ENCODE assay signal across 25 cellular contexts in genomic region chr21:27817902-27818623, GRCh38.
A peak's percentile ranks its signal among the peaks of the same experiment; 100 is the strongest.
DNase-seq lines count a peak whose midpoint lies in the region; ATAC-seq, FAIRE-seq and TF ChIP-seq lines count a peak whose summit lies in the region.
"Had no signal": no experiment of that assay in that cellular context is flagged by ENCODE, and none has a peak within 500 bp of the region (broad histone marks: within the 10 kb centered on the region; RNA-seq: fewer than 3 reads in every experiment).

No MANE protein-coding gene starts in this region.

- H3K4me1 ChIP-seq in HepG2 (ENCODE audit: insufficient read depth, low read length) (no peaks in the 10 kb centered on the region), right lobe of liver (no peaks in the 10 kb centered on the region), mesenchymal stem cell (ENCODE audit: control insufficient read depth, insufficient read depth, low read depth, low read length) (peaks cover 2% of the 10 kb centered on the region), gastrocnemius medialis (peaks cover 7 to 17% of the 10 kb centered on the region in 2 donors)
- H3K4me1 ChIP-seq: neural progenitor cell, prostate gland had no signal

- no peaks in the 10 kb centered on the region for H3K36me3 ChIP-seq in HepG2 (replicated peaks in 1 of 2; ENCODE audit: control insufficient read depth in 1 of 2, insufficient read depth in 2 of 2, low read length in 2 of 2)
- no peaks in the 10 kb centered on the region for H3K36me3 ChIP-seq in right lobe of liver
- H3K36me3 ChIP-seq in mesenchymal stem cell (ENCODE audit: control insufficient read depth in 1 of 2, insufficient read depth in 2 of 2, low read depth in 1 of 2, low read length in 2 of 2), result no peaks in the 10 kb centered on the region
- no peaks in the 10 kb centered on the region for H3K36me3 ChIP-seq in gastrocnemius medialis
- H3K36me3 ChIP-seq: neural progenitor cell, prostate gland, thyroid gland had no signal

- H3K9me3 ChIP-seq in HepG2 (ENCODE audit: low read length) (peaks cover 92% of the 10 kb centered on the region), right lobe of liver (no peaks in the 10 kb centered on the region), mesenchymal stem cell (ENCODE audit: control insufficient read depth, low read length) (no peaks in the 10 kb centered on the region), gastrocnemius medialis (no peaks in the 10 kb centered on the region)
- H3K9me3 ChIP-seq: prostate gland, thyroid gland had no signal

- H3K9ac ChIP-seq in HepG2 (ENCODE audit: insufficient read depth, low read depth, low read length), result no peak overlapping the region
- no peak overlapping the region for H3K9ac ChIP-seq in mesenchymal stem cell (ENCODE audit: low read length)
- H3K9ac ChIP-seq: neural progenitor cell had no signal

- under 1% methylated on average over 5 of the region's 5 CpGs for WGBS in HepG2 (ENCODE audit: low lambda C conversion rate)
- WGBS in right lobe of liver (ENCODE audit: insufficient coverage, low coverage, low lambda C conversion rate, missing lambda C conversion rate), result 84% methylated on average over 5 of the region's 5 CpGs
- WGBS in mesenchymal stem cell, result 88% methylated on average over 5 of the region's 5 CpGs

- H2BK120ac ChIP-seq in mesenchymal stem cell (ENCODE audit: low read depth, low read length), result no peak overlapping the region

- TF ChIP-seq CTCF in HepG2 (CRISPR knock-in tag; IDR thresholded peaks at IDR 0.05) (no peak), right lobe of liver (IDR thresholded peaks at IDR 0.05) (no peak), gastrocnemius medialis (IDR thresholded peaks at IDR 0.05 in 4 of 5, conservative IDR thresholded peaks at IDR 0.05 in 1 of 5) (no peak)

- no peaks in the 10 kb centered on the region for H4K20me1 ChIP-seq in HepG2 (ENCODE audit: insufficient read depth, low read length)

- H3K4ac ChIP-seq in mesenchymal stem cell (ENCODE audit: low read depth in 1 of 2, low read length in 2 of 2), result no peak overlapping the region

- CTCF ChIA-PET in HepG2 (lab: Yijun Ruan, JAX; ENCODE audit: low intra/inter-chr PET ratio, low total read pairs), result no interaction called here

- no peak overlapping the region for H3K27ac Mint-ChIP-seq in activated T-helper 17 cell treated with anti-CD3 and anti-CD28 coated beads, Interleukin-2, amount 50 U/mL, for 72 hours
- no peak overlapping the region for H3K27ac Mint-ChIP-seq in stimulated activated naive CD8-positive, alpha-beta T cell treated with anti-CD3 and anti-CD28 coated beads, Interleukin-15, amount 100 ng/mL, for 72 hours
- H3K27ac Mint-ChIP-seq: activated naive CD8-positive, alpha-beta T cell treated with anti-CD3 and anti-CD28 coated beads for 36 hours; B cell; GM23338; immature natural killer cell; neural progenitor cell; WTC11 had no signal

- TF ChIP-seq EP300 in HepG2 (IDR thresholded peaks at IDR 0.05; ENCODE audit: low read depth in 2 of 2, low read length in 2 of 2) (no peak), HepG2 (CRISPR knock-in tag; IDR thresholded peaks at IDR 0.05; ENCODE audit: borderline replicate concordance) (no peak)

- no peak overlapping the region for H3K18ac ChIP-seq in mesenchymal stem cell (ENCODE audit: low read depth in 1 of 2, low read length in 2 of 2)

- H3K27me3 ChIP-seq in HepG2 (ENCODE audit: control insufficient read depth in 1 of 2, insufficient read depth in 2 of 2, low read length in 2 of 2) (no peaks in the 10 kb centered on the region), right lobe of liver (no peaks in the 10 kb centered on the region), mesenchymal stem cell (ENCODE audit: control insufficient read depth in 1 of 2, insufficient read depth in 1 of 2, low read length in 2 of 2) (no peaks in the 10 kb centered on the region), gastrocnemius medialis (no peaks in the 10 kb centered on the region)
- H3K27me3 ChIP-seq: neural progenitor cell, thyroid gland had no signal

- H2AK5ac ChIP-seq in mesenchymal stem cell (ENCODE audit: low read length, severe bottlenecking), result no peak overlapping the region

- in situ Hi-C loops in HepG2 (cut with HindIII; ENCODE audit: extremely low pct_ligation_motif_present, low pct_unique_long_range_greater_than_20kb), result no loop called here
- in situ Hi-C loops in gastrocnemius medialis (cut with MboI; ENCODE audit: low sequenced_read_pairs in 4 of 4), result no loop called here

- H2BK15ac ChIP-seq in mesenchymal stem cell (ENCODE audit: low read depth, poor library complexity, severe bottlenecking), result no peak overlapping the region

- no peak for ATAC-seq in HepG2
- no peak for ATAC-seq in right lobe of liver
- ATAC-seq in gastrocnemius medialis, result peak; percentile 39 to 89
- ATAC-seq in activated T-helper 17 cell treated with anti-CD3 and anti-CD28 coated beads, Interleukin-2, amount 50 U/mL, for 72 hours (replicated peaks), result no peak
- ATAC-seq in stimulated activated naive CD8-positive, alpha-beta T cell treated with anti-CD3 and anti-CD28 coated beads, Interleukin-15, amount 100 ng/mL, for 72 hours, result no peak
- no peak for ATAC-seq in GM18867 (IDR thresholded peaks at IDR 0.05; ENCODE audit: unreplicated experiment)
- ATAC-seq: GM23338, left lobe of liver, WTC11 had no signal

- H3K27ac ChIP-seq in HepG2 (ENCODE audit: extremely low read length, insufficient read depth, low read length), result no peak overlapping the region
- H3K27ac ChIP-seq in right lobe of liver, result no peak overlapping the region
- peak overlapping the region; percentile 45 for H3K27ac ChIP-seq in mesenchymal stem cell (ENCODE audit: low read length, poor library complexity, severe bottlenecking)
- peak overlapping the region in 3 of 4 donors; percentile 43 to 50 (median 46) for H3K27ac ChIP-seq in gastrocnemius medialis
- H3K27ac ChIP-seq: neural progenitor cell, PC-9, thyroid gland had no signal

- BruUV-seq in HepG2 (replicated peaks; lab: Mats Ljungman, UMichigan), result no TSS peak

- H3K79me2 ChIP-seq in HepG2 (ENCODE audit: insufficient read depth, low read length), result no peaks in the 10 kb centered on the region

- no peak overlapping the region for H4K91ac ChIP-seq in mesenchymal stem cell (ENCODE audit: low read length)

- H3K4me3 Mint-ChIP-seq in activated T-helper 17 cell treated with anti-CD3 and anti-CD28 coated beads, Interleukin-2, amount 50 U/mL, for 72 hours, result no peak overlapping the region
- H3K4me3 Mint-ChIP-seq in stimulated activated naive CD8-positive, alpha-beta T cell treated with anti-CD3 and anti-CD28 coated beads, Interleukin-15, amount 100 ng/mL, for 72 hours, result no peak overlapping the region
- H3K4me3 Mint-ChIP-seq: activated naive CD8-positive, alpha-beta T cell treated with anti-CD3 and anti-CD28 coated beads for 36 hours; B cell; GM23338; immature natural killer cell; neural progenitor cell; WTC11 had no signal

- DNase-seq in HepG2 (ENCODE audit: low spot score) (no peak), right lobe of liver (no peak), mesenchymal stem cell (no peak), gastrocnemius medialis (no peak), NCI-H748 treated with DMSO at 0.1 percent for 48 hours (lab: John Stamatoyannopoulos, UW) (no peak)
- DNase-seq in stimulated activated naive CD8-positive, alpha-beta T cell treated with anti-CD3 and anti-CD28 coated beads, Interleukin-15, amount 100 ng/mL, for 72 hours, result no peak
- DNase-seq: activated naive CD8-positive, alpha-beta T cell treated with anti-CD3 and anti-CD28 coated beads for 36 hours; cerebellar nuclear complex; DMS53; immature natural killer cell; NCI-H2081; SIG-M5; stimulated activated naive CD4-positive, alpha-beta T cell treated with Interleukin-2 at 50 U/mL for 16 hours; thyroid gland had no signal

- no peak overlapping the region for H3K23ac ChIP-seq in mesenchymal stem cell (ENCODE audit: low read length in 2 of 2)

- no peaks in the 10 kb centered on the region for H3K4me1 Mint-ChIP-seq in activated T-helper 17 cell treated with anti-CD3 and anti-CD28 coated beads, Interleukin-2, amount 50 U/mL, for 72 hours
- H3K4me1 Mint-ChIP-seq in stimulated activated naive CD8-positive, alpha-beta T cell treated with anti-CD3 and anti-CD28 coated beads, Interleukin-15, amount 100 ng/mL, for 72 hours, result no peaks in the 10 kb centered on the region
- H3K4me1 Mint-ChIP-seq: activated naive CD8-positive, alpha-beta T cell treated with anti-CD3 and anti-CD28 coated beads for 36 hours; B cell; GM23338; neural progenitor cell; WTC11 had no signal

- H3K9me3 Mint-ChIP-seq in activated T-helper 17 cell treated with anti-CD3 and anti-CD28 coated beads, Interleukin-2, amount 50 U/mL, for 72 hours, result peaks cover 9% of the 10 kb centered on the region
- H3K9me3 Mint-ChIP-seq in stimulated activated naive CD8-positive, alpha-beta T cell treated with anti-CD3 and anti-CD28 coated beads, Interleukin-15, amount 100 ng/mL, for 72 hours, result peaks cover 0 to 9% of the 10 kb centered on the region in 2 donors
- H3K9me3 Mint-ChIP-seq: activated naive CD8-positive, alpha-beta T cell treated with anti-CD3 and anti-CD28 coated beads for 36 hours; GM23338; neural progenitor cell; WTC11 had no signal

- H4K8ac ChIP-seq in mesenchymal stem cell (ENCODE audit: low read length), result no peak overlapping the region

- FAIRE-seq in HepG2 (lab: Jason Lieb, UNC), result no peak
- FAIRE-seq: endothelial cell of umbilical vein, G401.6 had no signal

- POLR2A ChIA-PET in HepG2 (lab: Yijun Ruan, JAX), result no interaction called here

- no peak for TF ChIP-seq POLR2A in HepG2 (IDR thresholded peaks at IDR 0.05; ENCODE audit: insufficient read depth in 1 of 2, low read depth in 2 of 2, low read length in 2 of 2)
- no peak for TF ChIP-seq POLR2A in right lobe of liver (IDR thresholded peaks at IDR 0.05)
- no peak for TF ChIP-seq POLR2A in gastrocnemius medialis (IDR thresholded peaks at IDR 0.05)

- H3K4me3 ChIP-seq in HepG2 (replicated peaks in 1 of 3; ENCODE audit: insufficient read depth in 1 of 3, low read depth in 2 of 3, low read length in 3 of 3) (no peak overlapping the region), right lobe of liver (no peak overlapping the region), mesenchymal stem cell (ENCODE audit: insufficient read depth in 1 of 2, low read depth in 1 of 2, low read length in 2 of 2) (no peak overlapping the region), gastrocnemius medialis (no peak overlapping the region)
- H3K4me3 ChIP-seq: GM23338, neural progenitor cell, PC-9, prostate gland, thyroid gland had no signal

- H3K4me2 ChIP-seq in HepG2 (ENCODE audit: low read depth, low read length) (no peak overlapping the region), mesenchymal stem cell (ENCODE audit: low read length, poor library complexity, severe bottlenecking) (no peak overlapping the region)
- H3K4me2 ChIP-seq: GM23338, neural progenitor cell, PC-9 had no signal

- H3K14ac ChIP-seq in mesenchymal stem cell (ENCODE audit: low read length in 2 of 2), result no peak overlapping the region

- H2BK5ac ChIP-seq in mesenchymal stem cell (ENCODE audit: low read depth, low read length, poor library complexity, severe bottlenecking), result no peak overlapping the region

- no peaks in the 10 kb centered on the region for H3K79me1 ChIP-seq in mesenchymal stem cell (replicated peaks; ENCODE audit: low read length, poor library complexity, severe bottlenecking)

- H2AFZ ChIP-seq in HepG2 (ENCODE audit: low read length), result no peak overlapping the region
- no peak overlapping the region for H2AFZ ChIP-seq in mesenchymal stem cell (ENCODE audit: low read depth, low read length)
- H2AFZ ChIP-seq: GM23338, neural progenitor cell, PC-9 had no signal

- intact Hi-C loops in HepG2 (cut with micrococcal nuclease; ENCODE audit: unreplicated experiment), result no loop called here
- intact Hi-C loops in right lobe of liver (cut with DNase I), result no loop called here
- intact Hi-C loops in gastrocnemius medialis (cut with DNase I; ENCODE audit: low total_unique reads), result no loop called here

- TF ChIP-seq RAD21 in HepG2 (CRISPR knock-in tag; IDR thresholded peaks at IDR 0.05), result no peak

- no peak overlapping the region for H2BK12ac ChIP-seq in mesenchymal stem cell (ENCODE audit: low read length in 2 of 2)

- H3K36me3 Mint-ChIP-seq in activated T-helper 17 cell treated with anti-CD3 and anti-CD28 coated beads, Interleukin-2, amount 50 U/mL, for 72 hours (ENCODE audit: low read depth), result no peaks in the 10 kb centered on the region
- H3K36me3 Mint-ChIP-seq: activated naive CD8-positive, alpha-beta T cell treated with anti-CD3 and anti-CD28 coated beads for 36 hours; immature natural killer cell; neural progenitor cell; WTC11 had no signal

- peaks cover 4% of the 10 kb centered on the region for H3K27me3 Mint-ChIP-seq in activated T-helper 17 cell treated with anti-CD3 and anti-CD28 coated beads, Interleukin-2, amount 50 U/mL, for 72 hours
- no peaks in the 10 kb centered on the region for H3K27me3 Mint-ChIP-seq in stimulated activated naive CD8-positive, alpha-beta T cell treated with anti-CD3 and anti-CD28 coated beads, Interleukin-15, amount 100 ng/mL, for 72 hours
- H3K27me3 Mint-ChIP-seq: activated naive CD8-positive, alpha-beta T cell treated with anti-CD3 and anti-CD28 coated beads for 36 hours; B cell had no signal

Comparison
In these comparisons a context has a peak if more than half of its experiments do, and no peak if none do; other contexts are left out.
1. ATAC-seq: peak in gastrocnemius medialis (2 of 2); none in HepG2 (single experiment), right lobe of liver (0 of 4), activated T-helper 17 cell treated with anti-CD3 and anti-CD28 coated beads, Interleukin-2, amount 50 U/mL, for 72 hours (single experiment), stimulated activated naive CD8-positive, alpha-beta T cell treated with anti-CD3 and anti-CD28 coated beads, Interleukin-15, amount 100 ng/mL, for 72 hours (single experiment) and GM18867 (single experiment).
2. H3K27ac ChIP-seq: peak in mesenchymal stem cell (single experiment) and gastrocnemius medialis (3 of 4); none in HepG2 (single experiment) and right lobe of liver (0 of 3).